ENCODE assay signal across 17 cellular contexts in genomic region chr2:19865151-19865550, GRCh38. TPM values are rescaled to one million over a fixed set of nuclear protein-coding genes. Genes with fewer than 3 reads are reported as not detected.
A peak's percentile ranks its signal among the peaks of the same experiment; 100 is the strongest.
DNase-seq lines count a peak whose midpoint lies in the region; ATAC-seq and TF ChIP-seq lines count a peak whose summit lies in the region.
"Had no signal": no experiment of that assay in that cellular context is flagged by ENCODE, and none has a peak within 500 bp of the region (broad histone marks: within the 10 kb centered on the region; RNA-seq: fewer than 3 reads in every experiment).

No MANE protein-coding gene starts in this region.

- peaks cover 17 to 20% of the 10 kb centered on the region in 2 donors for H3K4me1 Mint-ChIP-seq in natural killer cell treated with Interleukin-12 subunit alpha and Interleukin-12 subunit beta and Interleukin-15 and Interleukin-18, amount 100 ng/mL, for 72 hours (ENCODE audit: low read depth in 2 of 2)
- peaks cover 22 to 23% of the 10 kb centered on the region in 2 donors for H3K4me1 Mint-ChIP-seq in natural killer cell

- no peak for TF ChIP-seq CTCF in natural killer cell (IDR thresholded peaks at IDR 0.05)

- intact Hi-C loops in natural killer cell (cut with micrococcal nuclease) = no loop called here

- H3K4me3 Mint-ChIP-seq in natural killer cell treated with Interleukin-12 subunit alpha and Interleukin-12 subunit beta and Interleukin-15 and Interleukin-18, amount 100 ng/mL, for 72 hours = no peak overlapping the region
- no peak overlapping the region for H3K4me3 Mint-ChIP-seq in natural killer cell
- H3K4me3 Mint-ChIP-seq: CD8-positive, alpha-beta T cell; WTC11 had no signal

- peaks cover 4 to 11% of the 10 kb centered on the region in 2 donors for H3K27me3 Mint-ChIP-seq in natural killer cell treated with Interleukin-12 subunit alpha and Interleukin-12 subunit beta and Interleukin-15 and Interleukin-18, amount 100 ng/mL, for 72 hours
- no peaks in the 10 kb centered on the region for H3K27me3 Mint-ChIP-seq in natural killer cell (ENCODE audit: low read depth in 2 of 2)

- ATAC-seq in natural killer cell treated with Interleukin-12 subunit alpha and Interleukin-12 subunit beta and Interleukin-15 and Interleukin-18, amount 100 ng/mL, for 72 hours = no peak
- ATAC-seq in natural killer cell (no peak), GM21723 (IDR thresholded peaks at IDR 0.05; ENCODE audit: unreplicated experiment) (peak; percentile 29), HG03280 (IDR thresholded peaks at IDR 0.05; ENCODE audit: unreplicated experiment) (no peak)
- no peak for ATAC-seq in activated CD4-positive, CD25-positive, alpha-beta regulatory T cell treated with anti-CD3 and anti-CD28 coated beads, Interleukin-2, amount 50 U/mL, for 24 hours
- ATAC-seq: body of pancreas; CD8-positive, alpha-beta T cell; WTC11 had no signal

- H3K36me3 Mint-ChIP-seq in natural killer cell treated with Interleukin-12 subunit alpha and Interleukin-12 subunit beta and Interleukin-15 and Interleukin-18, amount 100 ng/mL, for 72 hours = no peaks in the 10 kb centered on the region
- no peaks in the 10 kb centered on the region for H3K36me3 Mint-ChIP-seq in natural killer cell
- H3K36me3 Mint-ChIP-seq: WTC11 had no signal

- peak overlapping the region in 1 of 2 donors; percentile 56 for H3K27ac Mint-ChIP-seq in natural killer cell treated with Interleukin-12 subunit alpha and Interleukin-12 subunit beta and Interleukin-15 and Interleukin-18, amount 100 ng/mL, for 72 hours
- H3K27ac Mint-ChIP-seq in natural killer cell = no peak overlapping the region
- H3K27ac Mint-ChIP-seq: CD8-positive, alpha-beta T cell; WTC11 had no signal

- DNase-seq in natural killer cell treated with Interleukin-12 subunit alpha and Interleukin-12 subunit beta and Interleukin-15 and Interleukin-18, amount 100 ng/mL, for 72 hours (ENCODE audit: low spot score) = peak; percentile 45
- DNase-seq in natural killer cell = no peak
- DNase-seq in M059J (ENCODE audit: low read depth) = peak; percentile 12
- no peak for DNase-seq in T1000 (lab: John Stamatoyannopoulos, UW)
- no peak for DNase-seq in activated CD4-positive, alpha-beta T cell treated with anti-CD3 and anti-CD28 coated beads for 4 hours
- DNase-seq: activated CD8-positive, alpha-beta memory T cell treated with anti-CD3 and anti-CD28 coated beads, Interleukin-2, amount 50 U/mL, for 4 hours; activated naive CD4-positive, alpha-beta T cell treated with anti-CD3 and anti-CD28 coated beads, Interleukin-2, amount 50 U/mL, for 16 hours; body of pancreas; CD8-positive, alpha-beta T cell; cortex of kidney; NCI-H774; Peyer's patch; stimulated activated CD4-positive, alpha-beta T cell treated with anti-CD3 and anti-CD28 coated beads, Interleukin-2, amount 100 ng/mL, for 24 hours had no signal

- H3K9me3 Mint-ChIP-seq in natural killer cell treated with Interleukin-12 subunit alpha and Interleukin-12 subunit beta and Interleukin-15 and Interleukin-18, amount 100 ng/mL, for 72 hours = no peaks in the 10 kb centered on the region
- no peaks in the 10 kb centered on the region for H3K9me3 Mint-ChIP-seq in natural killer cell
- H3K9me3 Mint-ChIP-seq: CD8-positive, alpha-beta T cell; WTC11 had no signal

RNA-seq across cellular contexts. Expression of gene TTC32, which starts 36.6 kb away (rescaled TPM):
- 10 to 100 TPM; 14.8 to 17.8 TPM for total RNA-seq in natural killer cell treated with Interleukin-12 subunit alpha and Interleukin-12 subunit beta and Interleukin-15 and Interleukin-18, amount 100 ng/mL, for 72 hours
- 10 to 100 TPM; 30.4 to 45.3 (median 37.2) TPM for total RNA-seq in natural killer cell
- total RNA-seq in M059J (2014; rRNA removed; shearing (Covaris generic)) = 2.4 and 7.4 TPM in 2 replicates

Comparison
In these comparisons a context has a peak if more than half of its experiments do, and no peak if none do; other contexts are left out.
1. DNase-seq: peak in natural killer cell treated with Interleukin-12 subunit alpha and Interleukin-12 subunit beta and Interleukin-15 and Interleukin-18, amount 100 ng/mL, for 72 hours (single experiment) and M059J (single experiment); none in natural killer cell (single experiment), T1000 (single experiment) and activated CD4-positive, alpha-beta T cell treated with anti-CD3 and anti-CD28 coated beads for 4 hours (0 of 2).